Comparison of ENCODE assay signal across 16 cellular contexts in the genomic region with DNA sequence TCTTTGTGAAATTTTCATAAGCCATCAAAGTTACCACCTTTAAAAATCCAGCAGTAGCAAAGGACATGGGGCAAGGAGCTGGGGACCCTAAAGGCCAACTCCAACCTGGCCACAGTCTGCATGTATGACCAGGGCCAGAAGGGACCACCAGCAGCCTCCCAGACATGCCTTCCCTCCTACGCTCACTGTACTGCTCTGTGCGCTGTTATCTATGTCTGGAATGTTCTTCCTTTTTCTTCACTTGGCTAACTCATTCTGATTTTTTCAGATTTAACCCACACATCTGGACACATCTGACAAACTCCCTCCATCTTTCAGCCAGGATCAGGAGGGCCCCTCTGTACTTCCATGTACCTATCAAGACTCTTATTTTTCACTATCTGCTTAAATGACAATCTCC.
"Had no signal": no experiment of that assay in that cellular context is flagged by ENCODE, and none has a peak within 500 bp of the region (broad histone marks: within the 10 kb centered on the region; RNA-seq: fewer than 3 reads in every experiment).

No MANE protein-coding gene starts in this region.

- H3K36me3 ChIP-seq: lower lobe of right lung had no signal

- H3K27ac Mint-ChIP-seq: natural killer cell had no signal

- H3K27me3 Mint-ChIP-seq: stimulated activated naive CD8-positive, alpha-beta T cell treated with anti-CD3 and anti-CD28 coated beads, Interleukin-15, amount 100 ng/mL, for 72 hours had no signal

- H3K4me1 ChIP-seq: ascending aorta, lower lobe of right lung had no signal

- H3K9me3 ChIP-seq: ascending aorta, gastroesophageal sphincter, lower lobe of right lung, thoracic aorta had no signal

- H3K27me3 ChIP-seq: ascending aorta, gastroesophageal sphincter had no signal

- DNase-seq: activated CD4-positive, alpha-beta T cell treated with anti-CD3 and anti-CD28 coated beads, Interleukin-2, amount 50 U/mL, for 4 hours; activated CD4-positive, CD25-positive, alpha-beta regulatory T cell treated with anti-CD3 and anti-CD28 coated beads, Interleukin-2, amount 50 U/mL, for 72 hours; activated naive CD8-positive, alpha-beta T cell treated with anti-CD3 and anti-CD28 coated beads, Interleukin-2, amount 10 ng/mL, durations not matched to agents 7 days and 5 days; activated T-cell treated with anti-CD3 and anti-CD28 coated beads, Interleukin-2, amount 50 U/mL, for 48 hours; effector CD4-positive, alpha-beta T cell; hippocampal formation; lower lobe of right lung; natural killer cell; occipital lobe; stimulated activated CD4-positive, alpha-beta T cell treated with anti-CD3 and anti-CD28 coated beads, Interleukin-2, amount 100 ng/mL, for 48 hours; stimulated activated CD8-positive, alpha-beta memory T cell treated with anti-CD3 and anti-CD28 coated beads, Interleukin-4, amount 100 ng/mL, for 48 hours; stimulated activated naive CD8-positive, alpha-beta T cell treated with anti-CD3 and anti-CD28 coated beads, Interleukin-15, amount 100 ng/mL, for 72 hours had no signal

- ATAC-seq: gastroesophageal sphincter, lower lobe of right lung, natural killer cell had no signal

- H3K4me3 Mint-ChIP-seq: natural killer cell; stimulated activated naive CD8-positive, alpha-beta T cell treated with anti-CD3 and anti-CD28 coated beads, Interleukin-15, amount 100 ng/mL, for 72 hours had no signal

- H3K9me3 Mint-ChIP-seq: activated naive CD8-positive, alpha-beta T cell treated with anti-CD3 and anti-CD28 coated beads, Interleukin-2, amount 10 ng/mL, durations not matched to agents 7 days and 5 days; natural killer cell; stimulated activated naive CD8-positive, alpha-beta T cell treated with anti-CD3 and anti-CD28 coated beads, Interleukin-15, amount 100 ng/mL, for 72 hours had no signal

- H3K4me3 ChIP-seq: ascending aorta, coronary artery, gastroesophageal sphincter, lower lobe of right lung, thoracic aorta had no signal

- H3K27ac ChIP-seq: ascending aorta, coronary artery, gastroesophageal sphincter, lower lobe of right lung, thoracic aorta had no signal

- H3K36me3 Mint-ChIP-seq: activated naive CD8-positive, alpha-beta T cell treated with anti-CD3 and anti-CD28 coated beads, Interleukin-2, amount 10 ng/mL, durations not matched to agents 7 days and 5 days; natural killer cell had no signal
